In genomic region chr1:43067233-43067745, GRCh38 we compare ENCODE assay signal across 18 cellular contexts.
A peak's percentile ranks its signal among the peaks of the same experiment; 100 is the strongest.
DNase-seq lines count a peak whose midpoint lies in the region; ATAC-seq, FAIRE-seq and TF ChIP-seq lines count a peak whose summit lies in the region.
"Had no signal": no experiment of that assay in that cellular context is flagged by ENCODE, and none has a peak within 500 bp of the region (broad histone marks: within the 10 kb centered on the region; RNA-seq: fewer than 3 reads in every experiment).

No MANE protein-coding gene starts in this region.

- H3K4me1 ChIP-seq in BLaER1 treated with 17β-estradiol and CSF1 and Interleukin-3, amounts not matched to agents 10 nM and 100 nM, result peaks cover 18 to 29% (median 24%) of the 10 kb centered on the region in 10 experiments
- H3K4me1 ChIP-seq in GM23338 (ENCODE audit: insufficient read depth) (peaks cover 22% of the 10 kb centered on the region), K562 (replicated peaks in 1 of 2; ENCODE audit: control insufficient read depth in 2 of 2, insufficient read depth in 2 of 2, low read length in 2 of 2) (peaks cover 7 to 26% of the 10 kb centered on the region in 2 experiments; a peak in 4 of 5 replicates)
- H3K4me1 ChIP-seq: parathyroid adenoma had no signal

- H3K4me3 Mint-ChIP-seq in GM23338, result no peak overlapping the region
- peak overlapping the region; percentile 56 for H3K4me3 Mint-ChIP-seq in natural killer cell treated with Interleukin-12 subunit alpha and Interleukin-12 subunit beta and Interleukin-15 and Interleukin-18, amount 100 ng/mL, for 72 hours

- 52% methylated on average over 4 of the region's 6 CpGs for WGBS in K562 (ENCODE audit: insufficient coverage, low coverage, missing lambda C conversion rate)

- ATAC-seq in GM23338, result no peak
- ATAC-seq in K562, result no peak
- no peak for ATAC-seq in natural killer cell treated with Interleukin-12 subunit alpha and Interleukin-12 subunit beta and Interleukin-15 and Interleukin-18, amount 100 ng/mL, for 72 hours
- no peak for ATAC-seq in GM19035 (IDR thresholded peaks at IDR 0.05; ENCODE audit: unreplicated experiment)

- TF ChIP-seq RAD21 in K562 (CRISPR knock-in tag; conservative IDR thresholded peaks at IDR 0.05 in 1 of 2, IDR thresholded peaks at IDR 0.05 in 1 of 2), result no peak

- H3K9me2 ChIP-seq in GM23338 (ENCODE audit: insufficient read depth), result peaks cover 4% of the 10 kb centered on the region; the same call in 1 of the 2 replicates

- H3K36me3 Mint-ChIP-seq in GM23338 (ENCODE audit: low read depth), result no peaks in the 10 kb centered on the region
- no peaks in the 10 kb centered on the region for H3K36me3 Mint-ChIP-seq in natural killer cell treated with Interleukin-12 subunit alpha and Interleukin-12 subunit beta and Interleukin-15 and Interleukin-18, amount 100 ng/mL, for 72 hours

- H3K27me3 ChIP-seq in BLaER1 treated with 17β-estradiol and CSF1 and Interleukin-3, amounts not matched to agents 10 nM and 100 nM, result peaks cover 5 to 19% (median 16%) of the 10 kb centered on the region in 11 experiments; a peak in 14 of 22 replicates
- peaks cover 12% of the 10 kb centered on the region; the same call in 1 of the 2 replicates for H3K27me3 ChIP-seq in GM23338 (ENCODE audit: insufficient read depth)
- no peaks in the 10 kb centered on the region for H3K27me3 ChIP-seq in K562 (ENCODE audit: control insufficient read depth in 2 of 2, insufficient read depth in 2 of 2, low read length in 2 of 2)
- H3K27me3 ChIP-seq: body of pancreas had no signal

- H3F3A ChIP-seq in GM23338 (replicated peaks; ENCODE audit: low read depth), result peaks cover 10% of the 10 kb centered on the region; the same call in 1 of the 2 replicates

- no peaks in the 10 kb centered on the region for H3K36me3 ChIP-seq in BLaER1 treated with 17β-estradiol and CSF1 and Interleukin-3, amounts not matched to agents 10 nM and 100 nM
- H3K36me3 ChIP-seq in GM23338 (ENCODE audit: insufficient read depth) (no peaks in the 10 kb centered on the region), K562 (ENCODE audit: control insufficient read depth, insufficient read depth, low read length) (no peaks in the 10 kb centered on the region)

- peak; percentile 11 for FAIRE-seq in K562 (lab: Jason Lieb, UNC)
- FAIRE-seq: kidney had no signal

- no peak for TF ChIP-seq POLR2A in K562 (conservative IDR thresholded peaks at IDR 0.05)

- peaks cover 6% of the 10 kb centered on the region for H3K27me3 Mint-ChIP-seq in GM23338 (ENCODE audit: insufficient read depth, low read depth, poor library complexity)
- H3K27me3 Mint-ChIP-seq in natural killer cell treated with Interleukin-12 subunit alpha and Interleukin-12 subunit beta and Interleukin-15 and Interleukin-18, amount 100 ng/mL, for 72 hours, result no peaks in the 10 kb centered on the region

- DNase-seq in GM23338 (ENCODE audit: low spot score) (no peak), K562 (ENCODE audit: extremely low read depth in 1 of 4, low spot score in 3 of 4) (no peak), AG08395 (ENCODE audit: low spot score) (no peak), dedifferentiated amniotic fluid mesenchymal stem cell (ENCODE audit: extremely low spot score) (no peak)
- DNase-seq in natural killer cell treated with Interleukin-12 subunit alpha and Interleukin-12 subunit beta and Interleukin-15 and Interleukin-18, amount 100 ng/mL, for 72 hours (ENCODE audit: low spot score), result no peak
- DNase-seq in activated effector memory CD4-positive, alpha-beta T cell treated with anti-CD3 and anti-CD28 coated beads, Interleukin-2, amount 50 U/mL, for 16 hours, result no peak
- DNase-seq: activated CD4-positive, alpha-beta T cell treated with anti-CD3 and anti-CD28 coated beads for 4 hours; AML-193; body of pancreas; DMS79; Karpas-422; kidney; NCI-H2227 treated with DMSO at 0.1 percent for 48 hours; stimulated activated naive CD4-positive, alpha-beta T cell treated with Interleukin-2 at 50 U/mL for 16 hours had no signal

- BruUV-seq in K562 (replicated peaks; lab: Mats Ljungman, UMichigan), result no TSS peak

- H3K9me3 Mint-ChIP-seq in GM23338, result no peaks in the 10 kb centered on the region; the same call in 2 of the 3 replicates
- H3K9me3 Mint-ChIP-seq in natural killer cell treated with Interleukin-12 subunit alpha and Interleukin-12 subunit beta and Interleukin-15 and Interleukin-18, amount 100 ng/mL, for 72 hours, result no peaks in the 10 kb centered on the region

- peak overlapping the region in 10 of 11 experiments; percentile 75 to 89 (median 81); a peak in 12 of 22 replicates for H3K4me2 ChIP-seq in BLaER1 treated with 17β-estradiol and CSF1 and Interleukin-3, amounts not matched to agents 10 nM and 100 nM
- H3K4me2 ChIP-seq in GM23338 (0 out of 2 replicates have a peak overlapping the region, but pooled peaks have one; percentile 75), K562 (ENCODE audit: insufficient read depth, low read length) (no peak overlapping the region)

- H3K9me3 ChIP-seq in BLaER1 treated with 17β-estradiol and CSF1 and Interleukin-3, amounts not matched to agents 10 nM and 100 nM (replicated peaks in 1 of 11), result no peaks in the 10 kb centered on the region
- H3K9me3 ChIP-seq in K562 (replicated peaks; ENCODE audit: control insufficient read depth, insufficient read depth, low read depth, low read length), result no peaks in the 10 kb centered on the region
- H3K9me3 ChIP-seq: body of pancreas had no signal

- H2AFZ ChIP-seq in GM23338 (peak overlapping the region; percentile 97; the same call in 1 of the 2 replicates), K562 (ENCODE audit: low read depth, low read length) (no peak overlapping the region)

- no peaks in the 10 kb centered on the region; a peak in 1 of 22 replicates for H4K20me1 ChIP-seq in BLaER1 treated with 17β-estradiol and CSF1 and Interleukin-3, amounts not matched to agents 10 nM and 100 nM
- H4K20me1 ChIP-seq in GM23338 (replicated peaks; ENCODE audit: insufficient read depth), result no peaks in the 10 kb centered on the region
- H4K20me1 ChIP-seq in K562 (replicated peaks; ENCODE audit: control insufficient read depth, insufficient read depth, low read length), result no peaks in the 10 kb centered on the region

- H3K9me1 ChIP-seq in K562 (ENCODE audit: control insufficient read depth, insufficient read depth, low read length), result no peaks in the 10 kb centered on the region

- POLR2A ChIA-PET in K562 (lab: Yijun Ruan, JAX), result interaction anchor here (0.7 kb wide), 3 partner anchors 18 to 151 kb away, joined by 3 read pairs; no protein-coding TSS in a partner anchor

- no peak for TF ChIP-seq CTCF in GM23338 (conservative IDR thresholded peaks at IDR 0.05; ENCODE audit: low read depth in 2 of 2)
- TF ChIP-seq CTCF in K562 (IDR thresholded peaks at IDR 0.05 in 2 of 3, conservative IDR thresholded peaks at IDR 0.05 in 1 of 3; ENCODE audit: insufficient read depth in 2 of 3, low read depth in 1 of 3, low read length in 3 of 3), result no peak

- H3K4me3 ChIP-seq in BLaER1 treated with 17β-estradiol and CSF1 and Interleukin-3, amounts not matched to agents 10 nM and 100 nM, result no peak overlapping the region
- H3K4me3 ChIP-seq in GM23338 (no peak overlapping the region), K562 (no peak overlapping the region)
- H3K4me3 ChIP-seq: body of pancreas, smooth muscle cell had no signal

- no peak overlapping the region for H3K27ac ChIP-seq in BLaER1 treated with 17β-estradiol and CSF1 and Interleukin-3, amounts not matched to agents 10 nM and 100 nM
- H3K27ac ChIP-seq in GM23338 (ENCODE audit: low read depth) (no peak overlapping the region), K562 (ENCODE audit: extremely low read depth, low read depth, low read length) (no peak overlapping the region)
- H3K27ac ChIP-seq: parathyroid adenoma had no signal

- no peak for TF ChIP-seq EP300 in K562 (IDR thresholded peaks at IDR 0.05; ENCODE audit: low read length)

- in situ Hi-C loops in K562 (cut with MboI), result no loop called here

- no peaks in the 10 kb centered on the region for H3K79me2 ChIP-seq in GM23338 (replicated peaks; ENCODE audit: insufficient read depth)
- H3K79me2 ChIP-seq in K562 (ENCODE audit: control insufficient read depth, insufficient read depth, low read length), result no peaks in the 10 kb centered on the region
- H3K79me2 ChIP-seq: parathyroid adenoma had no signal

- CTCF ChIA-PET in K562 (lab: Yijun Ruan, JAX; ENCODE audit: low intra/inter-chr PET ratio), result no interaction called here

- peaks cover 24% of the 10 kb centered on the region for H3K4me1 Mint-ChIP-seq in GM23338
- H3K4me1 Mint-ChIP-seq in natural killer cell treated with Interleukin-12 subunit alpha and Interleukin-12 subunit beta and Interleukin-15 and Interleukin-18, amount 100 ng/mL, for 72 hours (ENCODE audit: low read depth in 2 of 2), result peaks cover 9 to 20% of the 10 kb centered on the region in 2 donors

- no peak overlapping the region for H3K27ac Mint-ChIP-seq in GM23338
- H3K27ac Mint-ChIP-seq in natural killer cell treated with Interleukin-12 subunit alpha and Interleukin-12 subunit beta and Interleukin-15 and Interleukin-18, amount 100 ng/mL, for 72 hours, result no peak overlapping the region

- H3K9ac ChIP-seq in BLaER1 treated with 17β-estradiol and CSF1 and Interleukin-3, amounts not matched to agents 10 nM and 100 nM, result no peak overlapping the region
- H3K9ac ChIP-seq in K562 (ENCODE audit: insufficient read depth in 1 of 2, low read depth in 2 of 2, low read length in 2 of 2), result no peak overlapping the region
- H3K9ac ChIP-seq: parathyroid adenoma had no signal

- intact Hi-C loops in K562 (cut with micrococcal nuclease), result no loop called here

TF ChIP-seq in GM23338, 12 proteins besides CTCF, POLR2A, EP300 and RAD21 (continues in another document):
- TF ChIP-seq POLR2AphosphoS5 (IDR thresholded peaks at IDR 0.05; ENCODE audit: low read depth), result no peak
- no peak for TF ChIP-seq ETS1 (IDR thresholded peaks at IDR 0.05)

TF ChIP-seq in K562, 482 proteins besides CTCF, POLR2A, EP300 and RAD21:
- TF ChIP-seq CXXC5 (CRISPR knock-in tag; IDR thresholded peaks at IDR 0.05) (no peak), RBM25 (IDR thresholded peaks at IDR 0.05; ENCODE audit: low read depth, low read length, severe bottlenecking) (no peak), NFYB (IDR thresholded peaks at IDR 0.05; ENCODE audit: extremely low read depth, insufficient read length) (no peak), ZNF324 (CRISPR knock-in tag; IDR thresholded peaks at IDR 0.05) (no peak), ZBTB34 (CRISPR knock-in tag; IDR thresholded peaks at IDR 0.05) (no peak), ARHGAP35 (IDR thresholded peaks at IDR 0.05; ENCODE audit: partially characterized antibody) (no peak), MAFG (tag; conservative IDR thresholded peaks at IDR 0.05) (no peak)
